ENCODE assay signal across 21 cellular contexts in the genomic region with DNA sequence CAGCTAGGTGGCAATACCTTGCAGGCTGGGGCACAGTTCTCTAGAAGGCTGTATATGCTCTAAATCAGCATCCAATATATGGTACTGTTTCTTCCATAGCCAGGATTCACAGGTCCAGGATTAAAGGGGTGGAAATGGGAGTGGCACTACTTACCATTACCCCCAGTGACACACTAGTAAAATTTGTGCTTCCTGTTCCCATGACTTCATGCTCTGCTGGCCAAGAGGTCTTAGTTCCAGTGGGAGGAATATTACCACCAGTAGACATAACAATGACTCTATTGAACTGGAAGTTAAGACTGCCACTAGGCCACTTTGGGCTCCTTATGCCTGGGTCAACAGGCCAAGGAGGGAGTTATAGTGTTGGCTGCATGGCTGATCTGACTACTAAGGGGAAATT.
DNase-seq lines count a peak whose midpoint lies in the region; ATAC-seq and TF ChIP-seq lines count a peak whose summit lies in the region.
"Had no signal": no experiment of that assay in that cellular context is flagged by ENCODE, and none has a peak within 500 bp of the region (broad histone marks: within the 10 kb centered on the region; RNA-seq: fewer than 3 reads in every experiment).

No MANE protein-coding gene starts in this region.

- CTCF ChIA-PET in GM10248 (lab: Yijun Ruan, JAX): interaction anchor here (2.9 kb wide), 1 partner anchor 12 kb away, joined by 10 read pairs; no protein-coding TSS in a partner anchor

- H3K36me3 ChIP-seq in GM23248 (ENCODE audit: low read depth) (no peaks in the 10 kb centered on the region), RWPE2 (ENCODE audit: low read depth) (no peaks in the 10 kb centered on the region)
- H3K36me3 ChIP-seq: ascending aorta had no signal

- peaks cover 10% of the 10 kb centered on the region; the same call in 1 of the 2 replicates for H3K4me1 ChIP-seq in GM23248 (ENCODE audit: insufficient read depth)
- no peaks in the 10 kb centered on the region for H3K4me1 ChIP-seq in RWPE2 (ENCODE audit: insufficient read depth, poor library complexity, severe bottlenecking)

- no peak overlapping the region for H3K9ac ChIP-seq in GM23248

- H3K9me3 ChIP-seq in GM23248 (ENCODE audit: low read depth): no peaks in the 10 kb centered on the region
- no peaks in the 10 kb centered on the region for H3K9me3 ChIP-seq in RWPE2 (ENCODE audit: severe bottlenecking)
- H3K9me3 ChIP-seq: ascending aorta had no signal

- H3K9me2 ChIP-seq in GM23248 (ENCODE audit: insufficient read depth): no peaks in the 10 kb centered on the region

- H3K9me3 Mint-ChIP-seq in stimulated activated effector memory CD8-positive, alpha-beta T cell treated with anti-CD3 and anti-CD28 coated beads, Interleukin-12 subunit alpha, Interleukin-12 subunit beta, amount 100 ng/mL, for 72 hours: peaks cover 2% of the 10 kb centered on the region
- H3K9me3 Mint-ChIP-seq: activated CD4-positive, alpha-beta memory T cell treated with anti-CD3 and anti-CD28 coated beads for 36 hours; activated naive CD4-positive, alpha-beta T cell treated with anti-CD3 and anti-CD28 coated beads for 36 hours; GM23338; natural killer cell had no signal

- H3K27ac ChIP-seq in GM23248 (no peak overlapping the region), RWPE2 (ENCODE audit: poor library complexity, severe bottlenecking) (no peak overlapping the region)
- H3K27ac ChIP-seq: ascending aorta, skin epidermis had no signal

- TF ChIP-seq CTCF in RWPE2 (IDR thresholded peaks at IDR 0.05; ENCODE audit: poor library complexity, severe bottlenecking): no peak
- TF ChIP-seq CTCF in fibroblast of villous mesenchyme (IDR thresholded peaks at IDR 0.05; ENCODE audit: insufficient read depth, low read depth, low read length): no peak
- no peak for TF ChIP-seq CTCF in GM10248 (IDR thresholded peaks at IDR 0.05; ENCODE audit: control extremely low read depth, extremely low read depth, low read depth, missing control alignments)

- peaks cover 72% of the 10 kb centered on the region for H3K4me1 Mint-ChIP-seq in stimulated activated effector memory CD8-positive, alpha-beta T cell treated with anti-CD3 and anti-CD28 coated beads, Interleukin-12 subunit alpha, Interleukin-12 subunit beta, amount 100 ng/mL, for 72 hours
- H3K4me1 Mint-ChIP-seq: natural killer cell had no signal

- peaks cover 5% of the 10 kb centered on the region for H3K36me3 Mint-ChIP-seq in stimulated activated effector memory CD8-positive, alpha-beta T cell treated with anti-CD3 and anti-CD28 coated beads, Interleukin-12 subunit alpha, Interleukin-12 subunit beta, amount 100 ng/mL, for 72 hours
- H3K36me3 Mint-ChIP-seq: activated CD4-positive, alpha-beta memory T cell treated with anti-CD3 and anti-CD28 coated beads for 36 hours; natural killer cell had no signal

- H2AFZ ChIP-seq in GM23248: no peak overlapping the region
- H2AFZ ChIP-seq: GM23338 had no signal

- H3F3A ChIP-seq in GM23248 (ENCODE audit: insufficient read depth): no peaks in the 10 kb centered on the region

- no peak overlapping the region for H3K4me2 ChIP-seq in GM23248 (ENCODE audit: unreplicated experiment)
- H3K4me2 ChIP-seq: GM23338 had no signal

- no peak overlapping the region for H3K4me3 ChIP-seq in GM23248
- no peak overlapping the region for H3K4me3 ChIP-seq in RWPE2 (ENCODE audit: severe bottlenecking)
- H3K4me3 ChIP-seq in fibroblast of villous mesenchyme (ENCODE audit: low read depth, low read length): no peak overlapping the region
- H3K4me3 ChIP-seq: ascending aorta, GM23338, skin epidermis had no signal

- H3K79me2 ChIP-seq in GM23248 (ENCODE audit: insufficient read depth): no peaks in the 10 kb centered on the region

- H3K27me3 ChIP-seq in GM23248 (replicated peaks; ENCODE audit: insufficient read depth): no peaks in the 10 kb centered on the region
- H3K27me3 ChIP-seq in RWPE2 (ENCODE audit: insufficient read depth, poor library complexity, severe bottlenecking): no peaks in the 10 kb centered on the region
- H3K27me3 ChIP-seq: ascending aorta had no signal

- DNase-seq in GM23248 (peak; percentile 63), RWPE2 (ENCODE audit: low spot score) (no peak), fibroblast of villous mesenchyme (ENCODE audit: low read depth) (peak; percentile 12), GM10248 (ENCODE audit: extremely low spot score) (no peak), NCI-H345 treated with DMSO at 0.1 percent for 48 hours (lab: John Stamatoyannopoulos, UW; ENCODE audit: unreplicated experiment) (no peak)
- DNase-seq in stimulated activated effector memory CD8-positive, alpha-beta T cell treated with anti-CD3 and anti-CD28 coated beads, Interleukin-12 subunit alpha, Interleukin-12 subunit beta, amount 100 ng/mL, for 72 hours (ENCODE audit: low spot score in 2 of 2): no peak
- no peak for DNase-seq in stimulated activated CD4-positive, alpha-beta T cell treated with anti-CD3 and anti-CD28 coated beads, Interleukin-12 subunit alpha, Interleukin-12 subunit beta, amount 100 ng/mL, for 4 hours
- DNase-seq: activated CD4-positive, alpha-beta memory T cell treated with anti-CD3 and anti-CD28 coated beads for 36 hours; activated naive CD4-positive, alpha-beta T cell treated with anti-CD3 and anti-CD28 coated beads for 36 hours; activated T-cell treated with anti-CD3 and anti-CD28 coated beads, Interleukin-2, amount 50 U/mL, for 1 hour; DMS 273 treated with DMSO at 0.1 percent for 48 hours; head of caudate nucleus; natural killer cell; NCI-H446 treated with DMSO at 0.1 percent for 48 hours; NK-92 treated with Interleukin-12 subunit alpha and Interleukin-12 subunit beta, amount 100 ng/mL, for 24 hours; posterior cingulate gyrus; stimulated activated CD8-positive, alpha-beta memory T cell treated with anti-CD3 and anti-CD28 coated beads, Interleukin-4, amount 100 ng/mL, for 48 hours; T-helper 1 cell had no signal

- H3K4me3 Mint-ChIP-seq in stimulated activated effector memory CD8-positive, alpha-beta T cell treated with anti-CD3 and anti-CD28 coated beads, Interleukin-12 subunit alpha, Interleukin-12 subunit beta, amount 100 ng/mL, for 72 hours: no peak overlapping the region
- H3K4me3 Mint-ChIP-seq: activated CD4-positive, alpha-beta memory T cell treated with anti-CD3 and anti-CD28 coated beads for 36 hours; activated naive CD4-positive, alpha-beta T cell treated with anti-CD3 and anti-CD28 coated beads for 36 hours; GM23338; natural killer cell had no signal

- POLR2A ChIA-PET in GM10248 (lab: Yijun Ruan, JAX): no interaction called here

- H4K20me1 ChIP-seq in GM23248 (ENCODE audit: insufficient read depth): no peaks in the 10 kb centered on the region

- peak overlapping the region; percentile 53 for H3K27ac Mint-ChIP-seq in stimulated activated effector memory CD8-positive, alpha-beta T cell treated with anti-CD3 and anti-CD28 coated beads, Interleukin-12 subunit alpha, Interleukin-12 subunit beta, amount 100 ng/mL, for 72 hours
- H3K27ac Mint-ChIP-seq: activated CD4-positive, alpha-beta memory T cell treated with anti-CD3 and anti-CD28 coated beads for 36 hours; activated naive CD4-positive, alpha-beta T cell treated with anti-CD3 and anti-CD28 coated beads for 36 hours; GM23338; natural killer cell had no signal

- ATAC-seq in RWPE2 (ENCODE audit: low read depth): peak; percentile 27; the same call in 1 of the 3 replicates
- no peak for ATAC-seq in stimulated activated effector memory CD8-positive, alpha-beta T cell treated with anti-CD3 and anti-CD28 coated beads, Interleukin-12 subunit alpha, Interleukin-12 subunit beta, amount 100 ng/mL, for 72 hours
- ATAC-seq: GM23338, natural killer cell had no signal

- in situ Hi-C loops in GM23248 (cut with MboI): no loop called here

Comparison
In these comparisons a context has a peak if more than half of its experiments do, and no peak if none do; other contexts are left out.
1. DNase-seq: peak in GM23248 (single experiment) and fibroblast of villous mesenchyme (single experiment); none in RWPE2 (single experiment), stimulated activated effector memory CD8-positive, alpha-beta T cell treated with anti-CD3 and anti-CD28 coated beads, Interleukin-12 subunit alpha, Interleukin-12 subunit beta, amount 100 ng/mL, for 72 hours (0 of 2), GM10248 (single experiment), NCI-H345 treated with DMSO at 0.1 percent for 48 hours (single experiment) and stimulated activated CD4-positive, alpha-beta T cell treated with anti-CD3 and anti-CD28 coated beads, Interleukin-12 subunit alpha, Interleukin-12 subunit beta, amount 100 ng/mL, for 4 hours (single experiment).